In the genomic region with DNA sequence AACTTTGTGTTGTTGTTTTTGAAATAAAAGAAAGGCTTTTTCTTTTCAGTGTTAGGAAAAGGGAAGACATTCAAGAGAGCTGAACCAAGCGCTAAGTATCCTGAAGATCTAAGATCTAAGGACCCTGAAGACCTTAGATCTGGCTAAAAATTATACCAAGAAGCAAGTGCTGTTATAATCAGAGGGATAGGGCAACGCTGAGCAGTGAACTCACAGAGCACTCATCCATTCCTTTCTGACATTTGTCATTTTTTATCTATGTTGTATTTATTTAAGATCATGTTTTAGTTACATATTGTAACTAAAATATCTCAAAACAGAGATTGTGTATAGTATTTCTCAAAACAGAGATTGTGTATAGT, we compare ENCODE assay signal across 17 cellular contexts.
DNase-seq lines count a peak whose midpoint lies in the region; ATAC-seq and TF ChIP-seq lines count a peak whose summit lies in the region.
"Had no signal": no experiment of that assay in that cellular context is flagged by ENCODE, and none has a peak within 500 bp of the region (broad histone marks: within the 10 kb centered on the region; RNA-seq: fewer than 3 reads in every experiment).

No MANE protein-coding gene starts in this region.

- H3K4me1 ChIP-seq in BE2C, result peaks cover 18% of the 10 kb centered on the region
- peaks cover 5% of the 10 kb centered on the region for H3K4me1 ChIP-seq in hepatocyte (ENCODE audit: insufficient read depth)
- H3K4me1 ChIP-seq in testis, result no peaks in the 10 kb centered on the region
- H3K4me1 ChIP-seq: neural progenitor cell, psoas muscle, transverse colon had no signal

- H3K9me3 Mint-ChIP-seq in HFFc6, result no peaks in the 10 kb centered on the region
- no peaks in the 10 kb centered on the region for H3K9me3 Mint-ChIP-seq in activated T-helper 17 cell treated with anti-CD3 and anti-CD28 coated beads, Interleukin-2, amount 50 U/mL, for 72 hours
- H3K9me3 Mint-ChIP-seq: activated CD4-positive, alpha-beta T cell treated with anti-CD3 and anti-CD28 coated beads, Interleukin-2, amount 10 ng/mL, durations not matched to agents 24 days and 14 days had no signal

- DNase-seq in BE2C (no peak), HFFc6 (no peak), hepatocyte (ENCODE audit: low spot score) (no peak), testis (no peak), UCSD-AML1 (lab: John Stamatoyannopoulos, UW; ENCODE audit: unreplicated experiment) (no peak), HUDEP-2 (lab: John Stamatoyannopoulos, UW; ENCODE audit: unreplicated experiment in 76 of 76) (no peak)
- DNase-seq: activated CD4-positive, alpha-beta T cell treated with anti-CD3 and anti-CD28 coated beads, Interleukin-2, amount 10 ng/mL, durations not matched to agents 24 days and 14 days; activated naive CD4-positive, alpha-beta T cell; CD8-positive, alpha-beta memory T cell; DMS79; psoas muscle; stimulated activated naive CD8-positive, alpha-beta T cell treated with anti-CD3 and anti-CD28 coated beads, Interleukin-15, Interleukin-2, amounts not matched to agents 100 U/mL and 50 U/mL, for 24 hours had no signal

- intact Hi-C loops in testis (cut with DNase I; ENCODE audit: low total_unique reads), result no loop called here

- TF ChIP-seq POLR2A in testis (IDR thresholded peaks at IDR 0.05), result no peak

- H3K4me3 Mint-ChIP-seq in HFFc6, result peak overlapping the region; percentile 65
- H3K4me3 Mint-ChIP-seq in activated T-helper 17 cell treated with anti-CD3 and anti-CD28 coated beads, Interleukin-2, amount 50 U/mL, for 72 hours, result no peak overlapping the region
- H3K4me3 Mint-ChIP-seq: activated CD4-positive, alpha-beta T cell treated with anti-CD3 and anti-CD28 coated beads, Interleukin-2, amount 10 ng/mL, durations not matched to agents 24 days and 14 days; CD8-positive, alpha-beta memory T cell; central memory CD8-positive, alpha-beta T cell; neural progenitor cell had no signal

- H3K9me2 ChIP-seq in hepatocyte (replicated peaks; ENCODE audit: insufficient read depth), result no peaks in the 10 kb centered on the region

- no peaks in the 10 kb centered on the region for H3K36me3 Mint-ChIP-seq in HFFc6 (ENCODE audit: low read depth)
- no peaks in the 10 kb centered on the region for H3K36me3 Mint-ChIP-seq in activated T-helper 17 cell treated with anti-CD3 and anti-CD28 coated beads, Interleukin-2, amount 50 U/mL, for 72 hours (ENCODE audit: low read depth)
- H3K36me3 Mint-ChIP-seq: CD8-positive, alpha-beta memory T cell; neural progenitor cell had no signal

- no peaks in the 10 kb centered on the region for H4K20me1 ChIP-seq in hepatocyte (ENCODE audit: insufficient read depth, poor library complexity, severe bottlenecking)

- H3K79me2 ChIP-seq in hepatocyte, result no peaks in the 10 kb centered on the region

- ATAC-seq in activated T-helper 17 cell treated with anti-CD3 and anti-CD28 coated beads, Interleukin-2, amount 50 U/mL, for 72 hours (replicated peaks), result peak; percentile 40
- no peak for ATAC-seq in GM21367 (IDR thresholded peaks at IDR 0.05; ENCODE audit: unreplicated experiment)

- peaks cover 17% of the 10 kb centered on the region for H3K4me1 Mint-ChIP-seq in HFFc6 (ENCODE audit: low read depth)
- H3K4me1 Mint-ChIP-seq in activated T-helper 17 cell treated with anti-CD3 and anti-CD28 coated beads, Interleukin-2, amount 50 U/mL, for 72 hours, result no peaks in the 10 kb centered on the region
- H3K4me1 Mint-ChIP-seq: CD8-positive, alpha-beta memory T cell; central memory CD8-positive, alpha-beta T cell; neural progenitor cell had no signal

- no peaks in the 10 kb centered on the region for H3K36me3 ChIP-seq in BE2C
- H3K36me3 ChIP-seq in hepatocyte (replicated peaks; ENCODE audit: insufficient read depth, low read depth), result no peaks in the 10 kb centered on the region
- H3K36me3 ChIP-seq in testis (ENCODE audit: low read depth, missing control alignments), result no peaks in the 10 kb centered on the region
- H3K36me3 ChIP-seq: neural progenitor cell, transverse colon had no signal

- peaks cover 3% of the 10 kb centered on the region; the same call in 1 of the 2 replicates for H3K27me3 Mint-ChIP-seq in HFFc6 (ENCODE audit: insufficient read depth)
- peaks cover 24% of the 10 kb centered on the region for H3K27me3 Mint-ChIP-seq in activated T-helper 17 cell treated with anti-CD3 and anti-CD28 coated beads, Interleukin-2, amount 50 U/mL, for 72 hours

- 49% methylated on average over 2 of the region's 2 CpGs for WGBS in hepatocyte (ENCODE audit: low lambda C conversion rate, missing lambda C conversion rate)
- 54 to 72% methylated on average over 2 of the region's 2 CpGs for WGBS in testis, 2 donors

- peak overlapping the region; percentile 63 for H3K27ac Mint-ChIP-seq in HFFc6
- no peak overlapping the region for H3K27ac Mint-ChIP-seq in activated T-helper 17 cell treated with anti-CD3 and anti-CD28 coated beads, Interleukin-2, amount 50 U/mL, for 72 hours
- H3K27ac Mint-ChIP-seq: activated CD4-positive, alpha-beta T cell treated with anti-CD3 and anti-CD28 coated beads, Interleukin-2, amount 10 ng/mL, durations not matched to agents 24 days and 14 days; CD8-positive, alpha-beta memory T cell; neural progenitor cell had no signal

- H3K9me3 ChIP-seq in BE2C (no peaks in the 10 kb centered on the region; the same call in 1 of the 2 replicates), hepatocyte (ENCODE audit: low read depth) (no peaks in the 10 kb centered on the region), testis (no peaks in the 10 kb centered on the region)
- H3K9me3 ChIP-seq: psoas muscle, transverse colon had no signal

- H3K27me3 ChIP-seq in BE2C (no peaks in the 10 kb centered on the region), hepatocyte (no peaks in the 10 kb centered on the region), testis (no peaks in the 10 kb centered on the region)
- H3K27me3 ChIP-seq: neural progenitor cell, transverse colon had no signal

- H3K4me3 ChIP-seq in BE2C (ENCODE audit: low read depth, low read length), result peak overlapping the region; percentile 35
- H3K4me3 ChIP-seq in hepatocyte, result no peak overlapping the region
- no peak overlapping the region for H3K4me3 ChIP-seq in testis
- H3K4me3 ChIP-seq: neural progenitor cell, psoas muscle, transverse colon had no signal

- H3K27ac ChIP-seq in hepatocyte (peak overlapping the region; percentile 71), testis (no peak overlapping the region)
- H3K27ac ChIP-seq: neural progenitor cell, psoas muscle had no signal

- TF ChIP-seq CTCF in BE2C (IDR thresholded peaks at IDR 0.05; ENCODE audit: low read depth, low read length) (no peak), HFFc6 (IDR thresholded peaks at IDR 0.05) (no peak), hepatocyte (IDR thresholded peaks at IDR 0.05; ENCODE audit: poor library complexity) (no peak), testis (IDR thresholded peaks at IDR 0.05) (no peak)

- H2AFZ ChIP-seq in hepatocyte, result no peak overlapping the region
- H2AFZ ChIP-seq: neural progenitor cell had no signal

- H3K4me2 ChIP-seq in hepatocyte, result peak overlapping the region; percentile 39
- H3K4me2 ChIP-seq: neural progenitor cell had no signal
